20 cellular contexts compared by ENCODE assay signal in genomic region chr1:241672301-241672700, GRCh38. TPM values are rescaled to one million over a fixed set of nuclear protein-coding genes. Genes with fewer than 3 reads are reported as not detected.
A peak's percentile ranks its signal among the peaks of the same experiment; 100 is the strongest.
DNase-seq lines count a peak whose midpoint lies in the region; ATAC-seq, FAIRE-seq and TF ChIP-seq lines count a peak whose summit lies in the region.
"Had no signal": no experiment of that assay in that cellular context is flagged by ENCODE, and none has a peak within 500 bp of the region (broad histone marks: within the 10 kb centered on the region; RNA-seq: fewer than 3 reads in every experiment).

No MANE protein-coding gene starts in this region.

- ATAC-seq in A549 (peak in 1 of 2 experiments; percentile 84; a peak in 3 of 6 replicates), GM21367 (IDR thresholded peaks at IDR 0.05; ENCODE audit: unreplicated experiment) (no peak)
- ATAC-seq: GM12878 had no signal

- no peaks in the 10 kb centered on the region for H3K36me3 Mint-ChIP-seq in Caco-2 (ENCODE audit: insufficient read depth, unreplicated experiment)
- H3K36me3 Mint-ChIP-seq: CD14-positive monocyte; CD8-positive, alpha-beta memory T cell had no signal

- peak overlapping the region; percentile 4 for H3K4me3 Mint-ChIP-seq in Caco-2 (ENCODE audit: unreplicated experiment)
- H3K4me3 Mint-ChIP-seq: CD14-positive monocyte; CD8-positive, alpha-beta memory T cell had no signal

- H3K4me1 Mint-ChIP-seq in Caco-2 (ENCODE audit: low read depth, unreplicated experiment): peaks cover 10% of the 10 kb centered on the region
- H3K4me1 Mint-ChIP-seq: CD14-positive monocyte had no signal

- H3K27me3 Mint-ChIP-seq in Caco-2 (ENCODE audit: insufficient read depth, unreplicated experiment): no peaks in the 10 kb centered on the region

- H3K36me3 ChIP-seq in Caco-2 (ENCODE audit: control insufficient read depth, insufficient read depth, low read length) (no peaks in the 10 kb centered on the region), liver (ENCODE audit: control insufficient read depth in 4 of 4, insufficient read depth in 3 of 4, low read depth in 1 of 4, low read length in 3 of 4) (no peaks in the 10 kb centered on the region), hepatocyte (replicated peaks; ENCODE audit: insufficient read depth, low read depth) (no peaks in the 10 kb centered on the region)
- H3K36me3 ChIP-seq: BE2C, HAP-1 had no signal

- FAIRE-seq in A549 (lab: Jason Lieb, UNC): no peak
- FAIRE-seq: A204.1, GM18507 had no signal

- H3K79me2 ChIP-seq in hepatocyte: no peaks in the 10 kb centered on the region

- peaks cover 25% of the 10 kb centered on the region for H3K9me3 Mint-ChIP-seq in Caco-2 (ENCODE audit: unreplicated experiment)

- intact Hi-C loops in Caco-2 (cut with micrococcal nuclease; ENCODE audit: unreplicated experiment): no loop called here

- H3K27ac Mint-ChIP-seq in Caco-2 (ENCODE audit: unreplicated experiment): no peak overlapping the region

- TF ChIP-seq EP300 in A549 (IDR thresholded peaks at IDR 0.05): no peak

- H3K9ac ChIP-seq in liver (ENCODE audit: low read depth in 1 of 2, low read length in 2 of 2): no peak overlapping the region

- 3% methylated on average over 1 of the region's 1 CpG for WGBS in A549 (ENCODE audit: missing lambda C conversion rate)
- 37% methylated on average over 1 of the region's 1 CpG for WGBS in liver
- WGBS in hepatocyte (ENCODE audit: low lambda C conversion rate, missing lambda C conversion rate): 58% methylated on average over 1 of the region's 1 CpG

- TF ChIP-seq RAD21 in A549 (conservative IDR thresholded peaks at IDR 0.05 in 1 of 2, IDR thresholded peaks at IDR 0.05 in 1 of 2) (no peak), liver (IDR thresholded peaks at IDR 0.05) (no peak)

- no TSS peak for BruUV-seq in Caco-2 (replicated peaks; lab: Mats Ljungman, UMichigan)

- no peaks in the 10 kb centered on the region for H4K20me1 ChIP-seq in hepatocyte (ENCODE audit: insufficient read depth, poor library complexity, severe bottlenecking)

- no peaks in the 10 kb centered on the region for H3K9me2 ChIP-seq in hepatocyte (replicated peaks; ENCODE audit: insufficient read depth)

- H3K4me2 ChIP-seq in A549 (0 out of 3 replicates have a peak overlapping the region, but pooled peaks have one; percentile 1), hepatocyte (no peak overlapping the region)

- DNase-seq in A549 (ENCODE audit: low read depth in 1 of 2, low spot score in 1 of 2) (peak in 1 of 2 experiments; percentile 73), Caco-2 (peak in 1 of 2 experiments; percentile 3), HuH-7.5 (ENCODE audit: low spot score) (peak; percentile 22), hepatocyte (ENCODE audit: low spot score) (no peak), C1 segment of cervical spinal cord (lab: John Stamatoyannopoulos, UW) (no peak)
- DNase-seq: BE2C; CD8-positive, alpha-beta memory T cell; DMS79; GOT3; KBM-7 had no signal

- no peak overlapping the region for H3K4me3 ChIP-seq in A549
- H3K4me3 ChIP-seq in Caco-2 (ENCODE audit: low read depth, low read length): no peak overlapping the region
- no peak overlapping the region for H3K4me3 ChIP-seq in liver (ENCODE audit: low read depth in 1 of 3, low read length in 3 of 3)
- no peak overlapping the region for H3K4me3 ChIP-seq in hepatocyte
- H3K4me3 ChIP-seq: GM12878, HAP-1 had no signal

- H3K27me3 ChIP-seq in Caco-2 (replicated peaks; ENCODE audit: control insufficient read depth, insufficient read depth, low read length) (no peaks in the 10 kb centered on the region), liver (ENCODE audit: control insufficient read depth in 4 of 4, insufficient read depth in 4 of 4, low read length in 3 of 4) (no peaks in the 10 kb centered on the region), hepatocyte (no peaks in the 10 kb centered on the region)
- H3K27me3 ChIP-seq: BE2C had no signal

- H2AFZ ChIP-seq in hepatocyte: no peak overlapping the region

- POLR2A ChIA-PET in A549 (lab: Yijun Ruan, JAX) (no interaction called here), Caco-2 (lab: Charles Lee) (interaction anchor here (1.0 kb wide), 1 partner anchor 32 kb away, joined by 3 read pairs; no protein-coding TSS in a partner anchor)

- CTCF ChIA-PET in A549 (lab: Yijun Ruan, JAX): interaction anchor here (0.6 kb wide), 1 partner anchor 920 kb away, joined by 3 read pairs; no protein-coding TSS in a partner anchor
- CTCF ChIA-PET in Caco-2 (lab: Charles Lee): no interaction called here

- H3K9me3 ChIP-seq in A549 (0 out of 3 replicates have a peak, but pooled peaks cover 4% of the 10 kb centered on the region), Caco-2 (no peaks in the 10 kb centered on the region), liver (ENCODE audit: control insufficient read depth in 4 of 4, low read length in 3 of 4) (peaks cover 0 to 4% (median 2%) of the 10 kb centered on the region in 4 donors), hepatocyte (ENCODE audit: low read depth) (no peaks in the 10 kb centered on the region)
- H3K9me3 ChIP-seq: BE2C, HAP-1 had no signal

- TF ChIP-seq CTCF in A549 (IDR thresholded peaks at IDR 0.05) (no peak), Caco-2 (IDR thresholded peaks at IDR 0.05; ENCODE audit: insufficient read depth in 1 of 2, low read depth in 1 of 2, low read length in 1 of 2, severe bottlenecking in 1 of 2, unreplicated experiment in 1 of 2) (no peak), liver (IDR thresholded peaks at IDR 0.05; ENCODE audit: low read depth, low read length, missing input control) (no peak), hepatocyte (IDR thresholded peaks at IDR 0.05; ENCODE audit: poor library complexity) (no peak)

- 0 out of 6 replicates have a peak overlapping the region, but pooled peaks of 1 of the 2 experiments have one; percentile 20 for H3K27ac ChIP-seq in A549
- H3K27ac ChIP-seq in liver (ENCODE audit: low read depth in 1 of 2, low read length in 2 of 2): no peak overlapping the region
- H3K27ac ChIP-seq in hepatocyte: no peak overlapping the region

- no peaks in the 10 kb centered on the region for H3K4me1 ChIP-seq in A549
- no peaks in the 10 kb centered on the region for H3K4me1 ChIP-seq in Caco-2
- no peaks in the 10 kb centered on the region for H3K4me1 ChIP-seq in liver (ENCODE audit: control insufficient read depth in 4 of 4, insufficient read depth in 4 of 4, low read length in 3 of 4)
- no peaks in the 10 kb centered on the region for H3K4me1 ChIP-seq in hepatocyte (ENCODE audit: insufficient read depth)
- H3K4me1 ChIP-seq: BE2C had no signal

- no peak for TF ChIP-seq POLR2A in A549 (IDR thresholded peaks at IDR 0.05; ENCODE audit: low read length)

TF ChIP-seq in A549, 52 proteins besides CTCF, POLR2A, EP300 and RAD21 (continues in another document):
- no peak for TF ChIP-seq SMC3 (IDR thresholded peaks at IDR 0.05)
- no peak for TF ChIP-seq HOXB5 (CRISPR knock-in tag; IDR thresholded peaks at IDR 0.05)
- TF ChIP-seq RFX5 (IDR thresholded peaks at IDR 0.05): no peak
- no peak for TF ChIP-seq NFE2L2 (conservative IDR thresholded peaks at IDR 0.05; ENCODE audit: low read length)
- TF ChIP-seq ZNF302 (CRISPR knock-in tag; IDR thresholded peaks at IDR 0.05): no peak
- TF ChIP-seq FOXS1 (CRISPR knock-in tag; IDR thresholded peaks at IDR 0.05): no peak
- no peak for TF ChIP-seq EHMT2 (IDR thresholded peaks at IDR 0.05; ENCODE audit: low read depth)
- peak; percentile 51; the same call in 1 of the 2 replicates for TF ChIP-seq GATA3 (IDR thresholded peaks at IDR 0.05; ENCODE audit: borderline replicate concordance)

TF ChIP-seq in liver, 16 proteins besides CTCF, POLR2A, EP300 and RAD21 (continues in another document):
- TF ChIP-seq YY1 (IDR thresholded peaks at IDR 0.05): no peak
- TF ChIP-seq HNF4A (conservative IDR thresholded peaks at IDR 0.05): no peak
- TF ChIP-seq SP1 (IDR thresholded peaks at IDR 0.05): peak; percentile 17
- no peak for TF ChIP-seq GABPA (IDR thresholded peaks at IDR 0.05 in 1 of 2, conservative IDR thresholded peaks at IDR 0.05 in 1 of 2)

RNA-seq across cellular contexts. Expression of gene WDR64, which starts 20.2 kb away (rescaled TPM):
- polyA plus RNA-seq in A549 (2011; rRNA removed): not detected in 2 replicates
- not detected in 2 replicates for polyA plus RNA-seq in A549 (2012; cell fraction: cytosol; rRNA removed)
- polyA plus RNA-seq in A549 (2012; cell fraction: nucleus; rRNA removed): not detected in 2 replicates
- 0.03 TPM in 1 of 3 replicates, not detected in the others for polyA plus RNA-seq in A549 (2017; fragmentation: RNase III; extraction: RNeasy Plus Mini Kit Qiagen cat#74134 plus additional on column Dnase treatment)
- 0.37 TPM in 1 of 2 replicates, not detected in the other for polyA minus RNA-seq in A549 (2011; rRNA and poly(A)+ RNA removed)
- not detected in 2 replicates for total RNA-seq in Caco-2 (2022)
- total RNA-seq in liver: under 1 TPM; 0.08 to 0.70 TPM
- under 1 TPM; 0.02 to 0.26 TPM for polyA plus RNA-seq in liver
- 0.07 TPM in 1 of 2 replicates, not detected in the other for total RNA-seq in hepatocyte
- polyA plus RNA-seq in hepatocyte: not detected in 2 replicates
- total RNA-seq: CD8-positive, alpha-beta memory T cell; G401; GM12878; HT1080 had no signal
- polyA plus RNA-seq: AG04450, CD14-positive monocyte had no signal

RNA-seq across cellular contexts. Expression of gene CHML, which starts 32.1 kb away (rescaled TPM):
- polyA plus RNA-seq in A549 (2011; rRNA removed) (12.5 and 15.2 TPM in 2 replicates), A549 (2017; fragmentation: RNase III; extraction: RNeasy Plus Mini Kit Qiagen cat#74134 plus additional on column Dnase treatment) (8.8 to 12.6 TPM (median 10.2 TPM) in 3 replicates), liver (1 to 10 TPM in 1 of 2 donors, under 1 TPM in 1; 0.53 to 1.0 TPM), hepatocyte (3.9 and 4.4 TPM in 2 replicates)
- polyA plus RNA-seq in A549 (2012; cell fraction: cytosol; rRNA removed): 4.0 and 6.5 TPM in 2 replicates
- 6.5 and 7.5 TPM in 2 replicates for polyA plus RNA-seq in A549 (2012; cell fraction: nucleus; rRNA removed)
- polyA minus RNA-seq in A549 (2011; rRNA and poly(A)+ RNA removed): 33.7 and 40.7 TPM in 2 replicates
- total RNA-seq in Caco-2 (2022) (27.0 and 29.2 TPM in 2 replicates), liver (1 to 10 TPM; 5.6 to 8.1 TPM), hepatocyte (20.9 and 21.1 TPM in 2 replicates)

RNA-seq across cellular contexts. Expression of gene OPN3, which starts 32.1 kb away (rescaled TPM):
- polyA plus RNA-seq in A549 (2011; rRNA removed): 119 and 144 TPM in 2 replicates
- 26.3 and 36.6 TPM in 2 replicates for polyA plus RNA-seq in A549 (2012; cell fraction: cytosol; rRNA removed)
- 14.0 TPM in 2 replicates for polyA plus RNA-seq in A549 (2012; cell fraction: nucleus; rRNA removed)
- polyA plus RNA-seq in A549 (2017; fragmentation: RNase III; extraction: RNeasy Plus Mini Kit Qiagen cat#74134 plus additional on column Dnase treatment): 41.0 to 52.4 TPM (median 41.6 TPM) in 3 replicates
- 35.1 and 38.8 TPM in 2 replicates for polyA minus RNA-seq in A549 (2011; rRNA and poly(A)+ RNA removed)
- total RNA-seq in Caco-2 (2022): 6.9 and 7.8 TPM in 2 replicates
- total RNA-seq in liver: 10 to 100 TPM; 17.7 to 19.1 TPM
- polyA plus RNA-seq in liver: 10 to 100 TPM; 11.3 to 13.3 TPM
- 39.6 and 40.0 TPM in 2 replicates for total RNA-seq in hepatocyte
- 73.2 and 75.8 TPM in 2 replicates for polyA plus RNA-seq in hepatocyte
